ENCODE assay signal across 8 cellular contexts in the genomic region with DNA sequence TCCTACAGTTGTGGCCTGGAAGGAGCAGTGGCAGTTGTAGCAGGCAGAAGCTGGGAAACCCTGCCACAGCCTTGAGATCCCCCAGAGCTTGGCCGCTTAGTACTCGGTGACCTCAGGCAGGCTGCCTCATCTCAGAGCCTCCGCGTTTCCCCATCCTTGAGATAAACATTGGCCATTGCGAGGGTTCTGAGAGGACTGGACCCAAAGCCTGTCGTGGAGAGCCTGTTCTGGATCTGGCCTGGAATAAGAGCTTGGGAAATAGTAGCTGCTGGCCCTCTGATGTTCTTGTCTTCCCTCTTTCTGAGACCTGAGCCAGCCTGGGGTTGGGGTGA. TPM values are rescaled to one million over a fixed set of nuclear protein-coding genes. Genes with fewer than 3 reads are reported as not detected.
DNase-seq lines count a peak whose midpoint lies in the region; ATAC-seq and TF ChIP-seq lines count a peak whose summit lies in the region.

No MANE protein-coding gene starts in this region.

- no peak for DNase-seq in Calu3
- DNase-seq in T-cell, result no peak
- no peak for DNase-seq in fibroblast of the aortic adventitia (ENCODE audit: low read depth)
- DNase-seq in prostate gland (ENCODE audit: low spot score), result no peak
- DNase-seq in RPMI8226, result no peak
- DNase-seq in NAMALWA (ENCODE audit: low spot score), result no peak
- DNase-seq in activated CD8-positive, alpha-beta memory T cell treated with anti-CD3 and anti-CD28 coated beads, Interleukin-2, amount 50 U/mL, for 4 hours, result no peak

- CTCF ChIA-PET in Calu3 (lab: Charles Lee) (no interaction called here), T-cell (lab: Charles Lee) (no interaction called here)

- peaks cover 11% of the 10 kb centered on the region for H3K4me1 ChIP-seq in prostate gland (replicated peaks)

- BruUV-seq in Calu3 (replicated peaks; lab: Mats Ljungman, UMichigan), result no TSS peak

- POLR2A ChIA-PET in T-cell (lab: Charles Lee), result no interaction called here

- no peak for ATAC-seq in T-cell (replicated peaks in 1 of 4)
- ATAC-seq in GM19324 (IDR thresholded peaks at IDR 0.05; ENCODE audit: low FRiP score, unreplicated experiment), result no peak

- H3K9me3 Mint-ChIP-seq in Calu3 (ENCODE audit: low read depth, unreplicated experiment), result no peaks in the 10 kb centered on the region
- H3K9me3 Mint-ChIP-seq in T-cell, result no peaks in the 10 kb centered on the region

- no peaks in the 10 kb centered on the region for H3K27me3 ChIP-seq in prostate gland (replicated peaks; ENCODE audit: insufficient read depth)

- TF ChIP-seq POLR2A in prostate gland (IDR thresholded peaks at IDR 0.05), result no peak

- H3K27me3 Mint-ChIP-seq in Calu3 (ENCODE audit: unreplicated experiment) (no peaks in the 10 kb centered on the region), T-cell (no peaks in the 10 kb centered on the region)

- H3K4me3 Mint-ChIP-seq in Calu3 (ENCODE audit: low read depth, unreplicated experiment), result peak overlapping the region; percentile 92
- H3K4me3 Mint-ChIP-seq in T-cell, result peak overlapping the region; percentile 95 to 99 (median 95)

- peak overlapping the region; percentile 96 for H3K4me3 ChIP-seq in fibroblast of the aortic adventitia (ENCODE audit: low read depth, low read length)
- H3K4me3 ChIP-seq in prostate gland, result peak overlapping the region; percentile 81 to 96

- H3K36me3 Mint-ChIP-seq in Calu3 (ENCODE audit: insufficient read depth, unreplicated experiment), result peaks cover 21% of the 10 kb centered on the region
- H3K36me3 Mint-ChIP-seq in T-cell, result peaks cover 11% of the 10 kb centered on the region

- H3K4me1 Mint-ChIP-seq in Calu3 (ENCODE audit: low read depth, unreplicated experiment) (peaks cover 15% of the 10 kb centered on the region), T-cell (peaks cover 31 to 39% (median 36%) of the 10 kb centered on the region in 3 donors)

- intact Hi-C loops in Calu3 (cut with micrococcal nuclease; ENCODE audit: unreplicated experiment), result no loop called here
- intact Hi-C loops in prostate gland (cut with DNase I), result no loop called here

- no peak overlapping the region for H3K27ac Mint-ChIP-seq in Calu3 (ENCODE audit: unreplicated experiment)
- H3K27ac Mint-ChIP-seq in T-cell, result no peak overlapping the region

- H3K27ac ChIP-seq in prostate gland, result peak overlapping the region; percentile 26 to 35

- 25% methylated on average over 6 of the region's 6 CpGs for WGBS in prostate gland

- TF ChIP-seq CTCF in Calu3 (IDR thresholded peaks at IDR 0.05; ENCODE audit: unreplicated experiment), result no peak
- no peak for TF ChIP-seq CTCF in fibroblast of the aortic adventitia (IDR thresholded peaks at IDR 0.05; ENCODE audit: insufficient read depth, low read length)
- no peak for TF ChIP-seq CTCF in prostate gland (IDR thresholded peaks at IDR 0.05)

- H3K36me3 ChIP-seq in prostate gland, result peaks cover 9 to 10% of the 10 kb centered on the region in 2 donors

- no peaks in the 10 kb centered on the region for H3K9me3 ChIP-seq in prostate gland

RNA-seq across cellular contexts. Expression of a gene that starts 1.3 kb away (rescaled TPM):
- total RNA-seq in Calu3 (2022) (17.8 and 21.2 TPM in 2 replicates), T-cell (10 to 100 TPM; 60.8 to 95.7 (median 83.4) TPM), fibroblast of the aortic adventitia (ENCODE audit: low replicate concordance) (20.6 and 35.5 TPM in 2 replicates), prostate gland (10 to 100 TPM; 54.5 to 56.5 TPM)

RNA-seq across cellular contexts. Expression of a gene that starts 9.6 kb away (rescaled TPM):
- total RNA-seq in Calu3 (2022) (66.5 and 83.8 TPM in 2 replicates), T-cell (100 to 1,000 TPM in 3 of 5 donors, 10 to 100 TPM in 2; 85.8 to 140 (median 131) TPM), fibroblast of the aortic adventitia (ENCODE audit: low replicate concordance) (32.1 and 41.0 TPM in 2 replicates), prostate gland (100 to 1,000 TPM; 113 to 178 TPM)

RNA-seq across cellular contexts. Expression of a gene that starts 43.2 kb away (rescaled TPM):
- 14.4 and 16.1 TPM in 2 replicates for total RNA-seq in Calu3 (2022)
- 10 to 100 TPM in 3 of 5 donors, 1 to 10 TPM in 2; 5.1 to 14.4 (median 11.8) TPM for total RNA-seq in T-cell
- total RNA-seq in fibroblast of the aortic adventitia (ENCODE audit: low replicate concordance), result 7.8 and 12.4 TPM in 2 replicates
- 10 to 100 TPM; 13.5 to 24.1 TPM for total RNA-seq in prostate gland
